Comparison of ENCODE assay signal across 29 cellular contexts in genomic region chr4:175891231-175891630, GRCh38.
"Had no signal": no experiment of that assay in that cellular context is flagged by ENCODE, and none has a peak within 500 bp of the region (broad histone marks: within the 10 kb centered on the region; RNA-seq: fewer than 3 reads in every experiment).

No MANE protein-coding gene starts in this region.

- H3K4me3 Mint-ChIP-seq: activated CD4-positive, alpha-beta memory T cell treated with anti-CD3 and anti-CD28 coated beads, Interleukin-2, amount 10 ng/mL, durations not matched to agents 7 days and 5 days; activated CD4-positive, alpha-beta T cell treated with anti-CD3 and anti-CD28 coated beads, Interleukin-2, amount 10 ng/mL, durations not matched to agents 7 days and 5 days; activated T-cell treated with anti-CD3 and anti-CD28 coated beads, Interleukin-2, amount 50 U/mL, for 24 hours; activated T-helper 17 cell treated with anti-CD3 and anti-CD28 coated beads, Interleukin-2, amount 50 U/mL, for 72 hours; endodermal cell; natural killer cell; neural progenitor cell; stimulated activated naive B cell treated with anti-CD40 and anti-IgM and Interleukin-4, amounts not matched to agents 10 μg/mL and 1 μg/mL and 100 μg/mL, for 72 hours; T-helper 17 cell had no signal

- H3K79me2 ChIP-seq: parathyroid adenoma had no signal

- H3K4me2 ChIP-seq: neural progenitor cell had no signal

- H3K36me3 Mint-ChIP-seq: natural killer cell; neural progenitor cell; stimulated activated naive B cell treated with anti-CD40 and anti-IgM and Interleukin-4, amounts not matched to agents 10 μg/mL and 1 μg/mL and 100 μg/mL, for 72 hours had no signal

- H3K27ac ChIP-seq: heart left ventricle, neural progenitor cell, parathyroid adenoma, psoas muscle, stomach, suprapubic skin, transverse colon had no signal

- ATAC-seq: activated T-helper 17 cell treated with anti-CD3 and anti-CD28 coated beads, Interleukin-2, amount 50 U/mL, for 72 hours; esophagus mucosa; heart left ventricle; natural killer cell; psoas muscle; T-helper 17 cell had no signal

- H2AFZ ChIP-seq: neural progenitor cell, parathyroid adenoma had no signal

- H3K4me1 ChIP-seq: heart left ventricle, neural progenitor cell, parathyroid adenoma, psoas muscle, stomach, suprapubic skin, transverse colon had no signal

- H3K27me3 Mint-ChIP-seq: activated CD4-positive, alpha-beta memory T cell treated with anti-CD3 and anti-CD28 coated beads, Interleukin-2, amount 10 ng/mL, durations not matched to agents 7 days and 5 days; activated CD4-positive, alpha-beta T cell treated with anti-CD3 and anti-CD28 coated beads, Interleukin-2, amount 10 ng/mL, durations not matched to agents 7 days and 5 days; activated T-cell treated with anti-CD3 and anti-CD28 coated beads, Interleukin-2, amount 50 U/mL, for 24 hours; activated T-helper 17 cell treated with anti-CD3 and anti-CD28 coated beads, Interleukin-2, amount 50 U/mL, for 72 hours; stimulated activated naive B cell treated with anti-CD40 and anti-IgM and Interleukin-4, amounts not matched to agents 10 μg/mL and 1 μg/mL and 100 μg/mL, for 72 hours; T-helper 17 cell had no signal

- H3K4me1 Mint-ChIP-seq: activated CD4-positive, alpha-beta memory T cell treated with anti-CD3 and anti-CD28 coated beads, Interleukin-2, amount 10 ng/mL, durations not matched to agents 7 days and 5 days; activated CD4-positive, alpha-beta T cell treated with anti-CD3 and anti-CD28 coated beads, Interleukin-2, amount 10 ng/mL, durations not matched to agents 7 days and 5 days; activated T-helper 17 cell treated with anti-CD3 and anti-CD28 coated beads, Interleukin-2, amount 50 U/mL, for 72 hours; natural killer cell; neural progenitor cell; stimulated activated naive B cell treated with anti-CD40 and anti-IgM and Interleukin-4, amounts not matched to agents 10 μg/mL and 1 μg/mL and 100 μg/mL, for 72 hours; T-helper 17 cell had no signal

- H3K27ac Mint-ChIP-seq: activated CD4-positive, alpha-beta memory T cell treated with anti-CD3 and anti-CD28 coated beads, Interleukin-2, amount 10 ng/mL, durations not matched to agents 7 days and 5 days; activated CD4-positive, alpha-beta T cell treated with anti-CD3 and anti-CD28 coated beads, Interleukin-2, amount 10 ng/mL, durations not matched to agents 7 days and 5 days; activated T-cell treated with anti-CD3 and anti-CD28 coated beads, Interleukin-2, amount 50 U/mL, for 24 hours; activated T-helper 17 cell treated with anti-CD3 and anti-CD28 coated beads, Interleukin-2, amount 50 U/mL, for 72 hours; endodermal cell; natural killer cell; neural progenitor cell; stimulated activated naive B cell treated with anti-CD40 and anti-IgM and Interleukin-4, amounts not matched to agents 10 μg/mL and 1 μg/mL and 100 μg/mL, for 72 hours; T-helper 17 cell had no signal

- FAIRE-seq: bronchial epithelial cell, small intestine had no signal

- H3K36me3 ChIP-seq: heart left ventricle, neural progenitor cell, sigmoid colon, stomach, suprapubic skin, transverse colon had no signal

- H3K9me3 Mint-ChIP-seq: activated CD4-positive, alpha-beta memory T cell treated with anti-CD3 and anti-CD28 coated beads, Interleukin-2, amount 10 ng/mL, durations not matched to agents 7 days and 5 days; activated CD4-positive, alpha-beta T cell treated with anti-CD3 and anti-CD28 coated beads, Interleukin-2, amount 10 ng/mL, durations not matched to agents 7 days and 5 days; activated T-cell treated with anti-CD3 and anti-CD28 coated beads, Interleukin-2, amount 50 U/mL, for 24 hours; activated T-helper 17 cell treated with anti-CD3 and anti-CD28 coated beads, Interleukin-2, amount 50 U/mL, for 72 hours; stimulated activated naive B cell treated with anti-CD40 and anti-IgM and Interleukin-4, amounts not matched to agents 10 μg/mL and 1 μg/mL and 100 μg/mL, for 72 hours had no signal

- H3K27me3 ChIP-seq: heart left ventricle, neural progenitor cell, sigmoid colon, stomach, suprapubic skin, transverse colon had no signal

- DNase-seq: activated CD4-positive, alpha-beta memory T cell treated with anti-CD3 and anti-CD28 coated beads, Interleukin-2, amount 10 ng/mL, durations not matched to agents 7 days and 5 days; activated CD4-positive, alpha-beta T cell treated with anti-CD3 and anti-CD28 coated beads for 1 hour; activated CD4-positive, alpha-beta T cell treated with anti-CD3 and anti-CD28 coated beads, Interleukin-2, amount 10 ng/mL, durations not matched to agents 7 days and 5 days; activated CD8-positive, alpha-beta memory T cell treated with anti-CD3 and anti-CD28 coated beads, Interleukin-2, amount 50 U/mL, for 48 hours; activated gamma-delta T cell treated with Interleukin-2 at 50 U/mL for 16 hours; activated naive CD4-positive, alpha-beta T cell treated with anti-CD3 and anti-CD28 coated beads, Interleukin-2, amount 50 U/mL, for 16 hours; activated T-cell treated with anti-CD3 and anti-CD28 coated beads, Interleukin-2, amount 50 U/mL, for 24 hours; amniotic stem cell; cortex of kidney; endodermal cell; heart left ventricle; natural killer cell; occipital lobe; psoas muscle; sigmoid colon; stimulated activated CD4-positive, alpha-beta T cell treated with anti-CD3 and anti-CD28 coated beads, Interleukin-1b, Interleukin-23, amount 100 ng/mL, for 48 hours; stimulated activated naive B cell treated with anti-CD40 and anti-IgM and Interleukin-4, amounts not matched to agents 10 μg/mL and 1 μg/mL and 100 μg/mL, for 72 hours; stomach; T-helper 17 cell; T1000; transverse colon had no signal

- H3K9ac ChIP-seq: neural progenitor cell, parathyroid adenoma had no signal

- H3K9me3 ChIP-seq: psoas muscle, sigmoid colon, stomach, suprapubic skin, transverse colon had no signal

- H3K4me3 ChIP-seq: heart left ventricle, lung, neural progenitor cell, psoas muscle, sigmoid colon, stomach, suprapubic skin, transverse colon had no signal
